In genomic region chr15:90114451-90114901, GRCh38 we compare ENCODE assay signal across 1 cellular context.
TF ChIP-seq lines count a peak whose summit lies in the region.

No MANE protein-coding gene starts in this region.

TF ChIP-seq in K562, 482 proteins besides CTCF, POLR2A, EP300 and RAD21 (continued from another document):
- no peak for TF ChIP-seq ARID3A (IDR thresholded peaks at IDR 0.05; ENCODE audit: borderline replicate concordance, low read depth, low read length)
- TF ChIP-seq ZNF23 (CRISPR knock-in tag; IDR thresholded peaks at IDR 0.05) = no peak
- TF ChIP-seq SIX5 (IDR thresholded peaks at IDR 0.05; ENCODE audit: borderline replicate concordance in 1 of 2, insufficient read depth in 1 of 2, low read depth in 1 of 2, low read length in 2 of 2) = no peak
- TF ChIP-seq BMI1 (IDR thresholded peaks at IDR 0.05; ENCODE audit: low read length) = no peak
- TF ChIP-seq HMG20A (CRISPR knock-in tag; conservative IDR thresholded peaks at IDR 0.05) = no peak
- no peak for TF ChIP-seq HOMEZ (CRISPR knock-in tag; IDR thresholded peaks at IDR 0.05)
- TF ChIP-seq AFF1 (IDR thresholded peaks at IDR 0.05; ENCODE audit: low read depth in 1 of 2, partially characterized antibody in 2 of 2) = no peak
- no peak for TF ChIP-seq ZNF41 (CRISPR knock-in tag; conservative IDR thresholded peaks at IDR 0.05)
- no peak for TF ChIP-seq RBM34 (IDR thresholded peaks at IDR 0.05; ENCODE audit: borderline replicate concordance, insufficient read depth, low read length)
- no peak for TF ChIP-seq ZNF121 (CRISPR knock-in tag; conservative IDR thresholded peaks at IDR 0.05)
- TF ChIP-seq SLC30A9 (CRISPR knock-in tag; IDR thresholded peaks at IDR 0.05) = no peak
- no peak for TF ChIP-seq NEUROD1 (IDR thresholded peaks at IDR 0.05; ENCODE audit: borderline replicate concordance, low read depth, low read length, partially characterized antibody)
- no peak for TF ChIP-seq CREB5 (CRISPR knock-in tag; IDR thresholded peaks at IDR 0.05)
- TF ChIP-seq GATA2 (CRISPR knock-in tag; IDR thresholded peaks at IDR 0.05) = no peak
- no peak for TF ChIP-seq ELK3 (CRISPR knock-in tag; IDR thresholded peaks at IDR 0.05)
- TF ChIP-seq LEF1 (IDR thresholded peaks at IDR 0.05) = no peak
- no peak for TF ChIP-seq PPARD (CRISPR knock-in tag; IDR thresholded peaks at IDR 0.05)
- TF ChIP-seq ESRRB (CRISPR knock-in tag; IDR thresholded peaks at IDR 0.05; ENCODE audit: borderline replicate concordance) = no peak
- no peak for TF ChIP-seq ZNF449 (CRISPR knock-in tag; IDR thresholded peaks at IDR 0.05)
- peak; percentile 78 for TF ChIP-seq FOSL1 (tag; conservative IDR thresholded peaks at IDR 0.05)
